ENCODE assay signal across 8 cellular contexts in the genomic region with DNA sequence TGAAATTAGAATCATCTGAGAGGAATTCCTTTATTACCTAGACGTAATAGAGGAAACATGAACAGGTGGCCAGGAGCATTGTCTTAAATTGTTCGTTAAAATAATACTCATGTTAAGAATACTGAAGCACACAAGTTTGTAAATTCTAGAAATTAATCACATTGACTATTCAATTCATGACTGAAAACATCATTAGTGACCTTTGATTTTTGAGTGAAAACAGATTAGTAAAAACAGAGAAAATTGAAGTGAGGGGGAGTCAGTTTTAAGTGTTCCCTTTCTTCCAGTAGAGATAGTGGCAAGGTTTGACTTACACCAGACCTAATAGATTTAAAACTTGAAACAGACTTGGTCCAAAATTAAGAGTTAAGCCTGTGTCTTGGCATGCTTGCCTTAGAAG. TPM values are rescaled to one million over a fixed set of nuclear protein-coding genes. Genes with fewer than 3 reads are reported as not detected.
DNase-seq lines count a peak whose midpoint lies in the region; ATAC-seq and TF ChIP-seq lines count a peak whose summit lies in the region.

No MANE protein-coding gene starts in this region.

- TF ChIP-seq EP300 in neural cell (conservative IDR thresholded peaks at IDR 0.05; ENCODE audit: poor library complexity, severe bottlenecking), result no peak

- peak overlapping the region; percentile 80 to 95 (median 84) for H3K4me2 ChIP-seq in BLaER1 treated with 17β-estradiol and CSF1 and Interleukin-3, amounts not matched to agents 10 nM and 100 nM
- H3K4me2 ChIP-seq in neural cell (ENCODE audit: low read length), result peak overlapping the region; percentile 64

- no peak for TF ChIP-seq CTCF in neural cell (IDR thresholded peaks at IDR 0.05; ENCODE audit: poor library complexity, severe bottlenecking)

- H3K27ac ChIP-seq in BLaER1 treated with 17β-estradiol and CSF1 and Interleukin-3, amounts not matched to agents 10 nM and 100 nM, result peak overlapping the region; percentile 98 to 100 (median 100); a peak in 21 of 22 replicates
- peak overlapping the region; percentile 96 for H3K27ac ChIP-seq in neural cell (ENCODE audit: low read length)

- peak overlapping the region; percentile 99 to 100 (median 100) for H3K9ac ChIP-seq in BLaER1 treated with 17β-estradiol and CSF1 and Interleukin-3, amounts not matched to agents 10 nM and 100 nM
- H3K9ac ChIP-seq in neural cell (ENCODE audit: low read length), result peak overlapping the region; percentile 95

- ATAC-seq in HG03097 (IDR thresholded peaks at IDR 0.05; ENCODE audit: low FRiP score, unreplicated experiment) (no peak), HG02870 (IDR thresholded peaks at IDR 0.05; ENCODE audit: unreplicated experiment) (no peak)

- H3K36me3 ChIP-seq in BLaER1 treated with 17β-estradiol and CSF1 and Interleukin-3, amounts not matched to agents 10 nM and 100 nM, result peaks cover 9 to 30% (median 18%) of the 10 kb centered on the region in 11 experiments; a peak in 20 of 22 replicates
- no peaks in the 10 kb centered on the region for H3K36me3 ChIP-seq in neural cell (ENCODE audit: insufficient read depth, low read length)

- no peaks in the 10 kb centered on the region for H3K9me3 ChIP-seq in BLaER1 treated with 17β-estradiol and CSF1 and Interleukin-3, amounts not matched to agents 10 nM and 100 nM (replicated peaks in 1 of 11)
- no peaks in the 10 kb centered on the region for H3K9me3 ChIP-seq in neural cell (ENCODE audit: low read length)

- no peaks in the 10 kb centered on the region for H3K9me2 ChIP-seq in neural cell (ENCODE audit: insufficient read depth, low read length)

- DNase-seq in NAMALWA (ENCODE audit: low spot score) (peak; percentile 32), dermis blood vessel endothelial cell (peak; percentile 36), iPS-NIHi11 (ENCODE audit: low spot score) (no peak), GM03348 (ENCODE audit: low spot score) (no peak)

- H2AFZ ChIP-seq in neural cell (ENCODE audit: low read depth, low read length), result peak overlapping the region; percentile 72

- TF ChIP-seq RAD21 in neural cell (conservative IDR thresholded peaks at IDR 0.05), result no peak

- peak overlapping the region; percentile 87 to 98 (median 96) for H3K4me3 ChIP-seq in BLaER1 treated with 17β-estradiol and CSF1 and Interleukin-3, amounts not matched to agents 10 nM and 100 nM
- peak overlapping the region; percentile 74 for H3K4me3 ChIP-seq in neural cell (ENCODE audit: low read length)

- H3F3A ChIP-seq in neural cell (ENCODE audit: insufficient read depth, low read length, poor library complexity, severe bottlenecking), result peaks cover 6% of the 10 kb centered on the region

- H3K4me1 ChIP-seq in BLaER1 treated with 17β-estradiol and CSF1 and Interleukin-3, amounts not matched to agents 10 nM and 100 nM, result peaks cover 28 to 61% (median 49%) of the 10 kb centered on the region in 10 experiments

- H4K20me1 ChIP-seq in BLaER1 treated with 17β-estradiol and CSF1 and Interleukin-3, amounts not matched to agents 10 nM and 100 nM, result peaks cover 27 to 56% (median 55%) of the 10 kb centered on the region in 11 experiments; a peak in 20 of 22 replicates
- no peaks in the 10 kb centered on the region for H4K20me1 ChIP-seq in neural cell (ENCODE audit: insufficient read depth)

- peaks cover 56% of the 10 kb centered on the region for H3K79me2 ChIP-seq in neural cell (replicated peaks; ENCODE audit: insufficient read depth, low read length)

- no peaks in the 10 kb centered on the region for H3K27me3 ChIP-seq in BLaER1 treated with 17β-estradiol and CSF1 and Interleukin-3, amounts not matched to agents 10 nM and 100 nM
- no peaks in the 10 kb centered on the region for H3K27me3 ChIP-seq in neural cell (ENCODE audit: insufficient read depth, low read depth, low read length)

TF ChIP-seq in neural cell, 6 proteins besides CTCF, POLR2A, EP300 and RAD21:
- TF ChIP-seq, protein P1, sequence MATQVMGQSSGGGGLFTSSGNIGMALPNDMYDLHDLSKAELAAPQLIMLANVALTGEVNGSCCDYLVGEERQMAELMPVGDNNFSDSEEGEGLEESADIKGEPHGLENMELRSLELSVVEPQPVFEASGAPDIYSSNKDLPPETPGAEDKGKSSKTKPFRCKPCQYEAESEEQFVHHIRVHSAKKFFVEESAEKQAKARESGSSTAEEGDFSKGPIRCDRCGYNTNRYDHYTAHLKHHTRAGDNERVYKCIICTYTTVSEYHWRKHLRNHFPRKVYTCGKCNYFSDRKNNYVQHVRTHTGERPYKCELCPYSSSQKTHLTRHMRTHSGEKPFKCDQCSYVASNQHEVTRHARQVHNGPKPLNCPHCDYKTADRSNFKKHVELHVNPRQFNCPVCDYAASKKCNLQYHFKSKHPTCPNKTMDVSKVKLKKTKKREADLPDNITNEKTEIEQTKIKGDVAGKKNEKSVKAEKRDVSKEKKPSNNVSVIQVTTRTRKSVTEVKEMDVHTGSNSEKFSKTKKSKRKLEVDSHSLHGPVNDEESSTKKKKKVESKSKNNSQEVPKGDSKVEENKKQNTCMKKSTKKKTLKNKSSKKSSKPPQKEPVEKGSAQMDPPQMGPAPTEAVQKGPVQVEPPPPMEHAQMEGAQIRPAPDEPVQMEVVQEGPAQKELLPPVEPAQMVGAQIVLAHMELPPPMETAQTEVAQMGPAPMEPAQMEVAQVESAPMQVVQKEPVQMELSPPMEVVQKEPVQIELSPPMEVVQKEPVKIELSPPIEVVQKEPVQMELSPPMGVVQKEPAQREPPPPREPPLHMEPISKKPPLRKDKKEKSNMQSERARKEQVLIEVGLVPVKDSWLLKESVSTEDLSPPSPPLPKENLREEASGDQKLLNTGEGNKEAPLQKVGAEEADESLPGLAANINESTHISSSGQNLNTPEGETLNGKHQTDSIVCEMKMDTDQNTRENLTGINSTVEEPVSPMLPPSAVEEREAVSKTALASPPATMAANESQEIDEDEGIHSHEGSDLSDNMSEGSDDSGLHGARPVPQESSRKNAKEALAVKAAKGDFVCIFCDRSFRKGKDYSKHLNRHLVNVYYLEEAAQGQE (IDR thresholded peaks at IDR 0.05; ENCODE audit: borderline replicate concordance), result no peak
- no peak for TF ChIP-seq MXI1 (conservative IDR thresholded peaks at IDR 0.05; ENCODE audit: poor library complexity, severe bottlenecking)
- TF ChIP-seq EZH2 (IDR thresholded peaks at IDR 0.05; ENCODE audit: borderline replicate concordance, insufficient read depth, low read length, poor library complexity, severe bottlenecking), result no peak
- no peak for TF ChIP-seq SMC3 (conservative IDR thresholded peaks at IDR 0.05; ENCODE audit: poor library complexity)

RNA-seq across cellular contexts. Expression of a gene that starts 1.4 kb away (rescaled TPM):
- total RNA-seq in dermis blood vessel endothelial cell, result 45.8 and 58.8 TPM in 2 replicates
- polyA plus RNA-seq in neural cell, result 29.4 and 32.7 TPM in 2 replicates
- 50.9 and 58.0 TPM in 2 replicates for polyA minus RNA-seq in neural cell

RNA-seq across cellular contexts. Expression of a gene that starts 4.7 kb away (rescaled TPM):
- total RNA-seq in dermis blood vessel endothelial cell, result 2.2 and 3.4 TPM in 2 replicates
- 4.1 and 4.3 TPM in 2 replicates for polyA plus RNA-seq in neural cell
- polyA minus RNA-seq in neural cell, result 2.7 and 3.4 TPM in 2 replicates

RNA-seq across cellular contexts. Expression of a gene that starts 42.2 kb away (rescaled TPM):
- 1.7 and 2.8 TPM in 2 replicates for total RNA-seq in dermis blood vessel endothelial cell
- polyA plus RNA-seq in neural cell, result 2.3 and 3.6 TPM in 2 replicates
- polyA minus RNA-seq in neural cell, result 3.4 and 4.2 TPM in 2 replicates

Comparison
In these comparisons a context has a peak if more than half of its experiments do, and no peak if none do; other contexts are left out.
1. DNase-seq: peak in NAMALWA (single experiment) and dermis blood vessel endothelial cell (single experiment); none in iPS-NIHi11 (single experiment) and GM03348 (single experiment).